Comparison of ENCODE assay signal across 8 cellular contexts in the genomic region with DNA sequence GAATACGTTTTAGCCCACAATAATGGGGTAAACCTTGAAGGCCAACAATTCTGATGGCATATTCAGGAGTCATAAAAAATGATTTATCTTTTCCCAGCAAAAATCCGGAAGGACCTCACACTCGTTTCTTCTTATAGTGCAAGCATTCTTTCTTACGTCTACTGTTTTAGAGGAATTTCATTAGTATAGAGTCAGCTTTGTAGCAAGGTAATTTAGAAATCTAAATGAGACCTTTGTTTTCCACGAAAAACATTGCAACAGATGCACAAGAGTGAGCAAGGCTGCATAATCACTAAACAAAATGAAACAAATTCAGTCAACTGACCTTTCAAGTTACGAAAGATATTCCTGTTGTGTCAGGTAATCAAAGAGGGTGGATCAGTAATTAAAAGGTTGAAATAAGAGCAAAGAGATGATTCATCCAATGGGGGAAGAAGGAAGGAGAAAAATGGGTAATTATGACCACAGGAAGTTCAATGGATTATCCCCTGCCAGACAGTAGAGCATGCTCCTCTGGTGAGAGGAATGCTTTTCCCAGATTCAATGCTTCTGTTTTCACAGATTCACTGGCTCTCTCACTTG. TPM values are rescaled to one million over a fixed set of nuclear protein-coding genes. Genes with fewer than 3 reads are reported as not detected.
DNase-seq lines count a peak whose midpoint lies in the region; ATAC-seq and TF ChIP-seq lines count a peak whose summit lies in the region.

No MANE protein-coding gene starts in this region.

- peak overlapping the region; percentile 100 for H3K27ac Mint-ChIP-seq in activated CD4-positive, alpha-beta T cell treated with anti-CD3 and anti-CD28 coated beads, Interleukin-2, amount 10 ng/mL, durations not matched to agents 7 days and 5 days

- no peak for DNase-seq in activated CD4-positive, alpha-beta T cell treated with anti-CD3 and anti-CD28 coated beads, Interleukin-2, amount 10 ng/mL, durations not matched to agents 7 days and 5 days
- no peak for DNase-seq in activated CD4-positive, alpha-beta T cell treated with anti-CD3 and anti-CD28 coated beads, Interleukin-2, amount 50 U/mL, for 4 hours
- DNase-seq in RWPE2 (ENCODE audit: low spot score), result no peak
- DNase-seq in renal cortical epithelial cell (ENCODE audit: low read depth), result peak; percentile 74
- no peak for DNase-seq in NCI-H1092 (lab: John Stamatoyannopoulos, UW)
- no peak for DNase-seq in NCI-H187 treated with DMSO at 0.1 percent for 48 hours (lab: John Stamatoyannopoulos, UW)

- POLR2A ChIA-PET in activated CD4-positive, alpha-beta T cell treated with anti-CD3 and anti-CD28 coated beads, Interleukin-2, amount 10 ng/mL, durations not matched to agents 7 days and 5 days (lab: Charles Lee), result no interaction called here

- peaks cover 12% of the 10 kb centered on the region for H3K4me1 ChIP-seq in RWPE2 (ENCODE audit: insufficient read depth, poor library complexity, severe bottlenecking)

- no peaks in the 10 kb centered on the region for H3K27me3 ChIP-seq in RWPE2 (ENCODE audit: insufficient read depth, poor library complexity, severe bottlenecking)

- H3K36me3 Mint-ChIP-seq in activated CD4-positive, alpha-beta T cell treated with anti-CD3 and anti-CD28 coated beads, Interleukin-2, amount 10 ng/mL, durations not matched to agents 7 days and 5 days (ENCODE audit: low read depth), result peaks cover 27% of the 10 kb centered on the region

- H3K36me3 ChIP-seq in RWPE2 (ENCODE audit: low read depth), result peaks cover 28% of the 10 kb centered on the region

- H3K27ac ChIP-seq in RWPE2 (ENCODE audit: poor library complexity, severe bottlenecking), result peak overlapping the region; percentile 74

- TF ChIP-seq CTCF in RWPE2 (IDR thresholded peaks at IDR 0.05; ENCODE audit: poor library complexity, severe bottlenecking), result peak; percentile 14

- H3K27me3 Mint-ChIP-seq in activated CD4-positive, alpha-beta T cell treated with anti-CD3 and anti-CD28 coated beads, Interleukin-2, amount 10 ng/mL, durations not matched to agents 7 days and 5 days, result no peaks in the 10 kb centered on the region

- H3K9me3 Mint-ChIP-seq in activated CD4-positive, alpha-beta T cell treated with anti-CD3 and anti-CD28 coated beads, Interleukin-2, amount 10 ng/mL, durations not matched to agents 7 days and 5 days, result peaks cover 10% of the 10 kb centered on the region

- no peaks in the 10 kb centered on the region for H3K9me3 ChIP-seq in RWPE2 (ENCODE audit: severe bottlenecking)

- CTCF ChIA-PET in activated CD4-positive, alpha-beta T cell treated with anti-CD3 and anti-CD28 coated beads, Interleukin-2, amount 10 ng/mL, durations not matched to agents 7 days and 5 days (lab: Charles Lee), result interaction anchor here (1.1 to 1.8 kb wide), 3 partner anchors 8 to 22 kb away, joined by 3 to 4 read pairs (median 3); a partner anchor contains a TSS

- ATAC-seq in RWPE2 (ENCODE audit: low read depth) (no peak), esophagus mucosa (peak; percentile 56), HG02973 (IDR thresholded peaks at IDR 0.05; ENCODE audit: unreplicated experiment) (no peak)

- peaks cover 47% of the 10 kb centered on the region for H3K4me1 Mint-ChIP-seq in activated CD4-positive, alpha-beta T cell treated with anti-CD3 and anti-CD28 coated beads, Interleukin-2, amount 10 ng/mL, durations not matched to agents 7 days and 5 days

- H3K4me3 ChIP-seq in RWPE2 (ENCODE audit: severe bottlenecking), result peak overlapping the region; percentile 88

- peak overlapping the region; percentile 99 for H3K4me3 Mint-ChIP-seq in activated CD4-positive, alpha-beta T cell treated with anti-CD3 and anti-CD28 coated beads, Interleukin-2, amount 10 ng/mL, durations not matched to agents 7 days and 5 days

RNA-seq across cellular contexts. Expression of a gene that starts 0.6 kb away (rescaled TPM):
- 100 to 1,000 TPM; 381 to 439 TPM for total RNA-seq in activated CD4-positive, alpha-beta T cell treated with anti-CD3 and anti-CD28 coated beads, Interleukin-2, amount 10 ng/mL, durations not matched to agents 7 days and 5 days
- 414 TPM for total RNA-seq in esophagus mucosa
- total RNA-seq in renal cortical epithelial cell, result 755 and 829 TPM in 2 replicates

RNA-seq across cellular contexts. Expression of a gene that starts 22.1 kb away (rescaled TPM):
- total RNA-seq in activated CD4-positive, alpha-beta T cell treated with anti-CD3 and anti-CD28 coated beads, Interleukin-2, amount 10 ng/mL, durations not matched to agents 7 days and 5 days, result 10 to 100 TPM; 59.4 to 65.0 TPM
- total RNA-seq in esophagus mucosa (30.9 TPM), renal cortical epithelial cell (65.8 and 85.7 TPM in 2 replicates)

RNA-seq across cellular contexts. Expression of a gene that starts 41.8 kb away (rescaled TPM):
- 10 to 100 TPM; 45.4 to 52.4 TPM for total RNA-seq in activated CD4-positive, alpha-beta T cell treated with anti-CD3 and anti-CD28 coated beads, Interleukin-2, amount 10 ng/mL, durations not matched to agents 7 days and 5 days
- total RNA-seq in esophagus mucosa, result 22.4 TPM
- 81.6 and 107 TPM in 2 replicates for total RNA-seq in renal cortical epithelial cell
